ENCODE assay signal across 35 cellular contexts in genomic region chr7:9328296-9328695, GRCh38.
DNase-seq lines count a peak whose midpoint lies in the region; ATAC-seq, FAIRE-seq and TF ChIP-seq lines count a peak whose summit lies in the region.
"Had no signal": no experiment of that assay in that cellular context is flagged by ENCODE, and none has a peak within 500 bp of the region (broad histone marks: within the 10 kb centered on the region; RNA-seq: fewer than 3 reads in every experiment).

No MANE protein-coding gene starts in this region.

- TF ChIP-seq CTCF in H1 (IDR thresholded peaks at IDR 0.05; ENCODE audit: control extremely low read depth in 1 of 3, insufficient read depth in 1 of 3, low read depth in 1 of 3, low read length in 3 of 3) (no peak), osteocyte (IDR thresholded peaks at IDR 0.05) (no peak)

- no peak overlapping the region for H3K56ac ChIP-seq in H1 (replicated peaks; ENCODE audit: insufficient read length, low read depth, low read length)

- no peak for TF ChIP-seq RAD21 in H1 (IDR thresholded peaks at IDR 0.05 in 1 of 2, conservative IDR thresholded peaks at IDR 0.05 in 1 of 2; ENCODE audit: low read depth in 2 of 2, low read length in 2 of 2)

- no peak overlapping the region for H4K91ac ChIP-seq in H1 (replicated peaks; ENCODE audit: insufficient read length, low read length)

- TF ChIP-seq POLR2A in H54 (IDR thresholded peaks at IDR 0.05; ENCODE audit: low read depth, low read length) (no peak), H1 (IDR thresholded peaks at IDR 0.05; ENCODE audit: control extremely low read depth in 1 of 2, low read depth in 2 of 2, low read length in 2 of 2) (no peak)

- H3K14ac ChIP-seq in H1 (ENCODE audit: insufficient read length), result no peak overlapping the region

- no peak for TF ChIP-seq EP300 in H1 (IDR thresholded peaks at IDR 0.05; ENCODE audit: borderline replicate concordance in 1 of 2, low read depth in 2 of 2, low read length in 2 of 2)

- WGBS in H1 (ENCODE audit: extremely low coverage in 1 of 2, insufficient coverage in 1 of 2, insufficient read length in 1 of 2, insufficient replicate concordance in 2 of 2, low coverage in 1 of 2, low lambda C conversion rate in 2 of 2, missing lambda C conversion rate in 1 of 2), 2 experiments, result 85% methylated on average over 2 of the region's 2 CpGs; no CpG with 5 or more reads in 1 of the 2 experiments

- H3K4me3 ChIP-seq in SJCRH30, result no peak overlapping the region
- no peak overlapping the region for H3K4me3 ChIP-seq in H1 (ENCODE audit: extremely low read depth in 1 of 4, insufficient read depth in 2 of 4, low read depth in 3 of 4, low read length in 4 of 4)
- H3K4me3 ChIP-seq: A549; BLaER1; BLaER1 treated with 17β-estradiol and CSF1 and Interleukin-3, amounts not matched to agents 10 nM and 100 nM had no signal

- H3K9me3 Mint-ChIP-seq in activated T-cell treated with anti-CD3 and anti-CD28 coated beads, Interleukin-2, amount 50 U/mL, for 24 hours, result peaks cover 8% of the 10 kb centered on the region
- no peaks in the 10 kb centered on the region for H3K9me3 Mint-ChIP-seq in osteocyte (ENCODE audit: unreplicated experiment)

- no peak overlapping the region for H2BK5ac ChIP-seq in H1 (ENCODE audit: low read depth, low read length)

- no peak overlapping the region for H3K18ac ChIP-seq in H1 (ENCODE audit: extremely low read depth, low read length)

- H3K27me3 ChIP-seq in SJCRH30 (no peaks in the 10 kb centered on the region), H1 (replicated peaks in 1 of 4; ENCODE audit: control insufficient read depth in 3 of 4, extremely low read depth in 1 of 4, insufficient read depth in 3 of 4, low read length in 3 of 4) (no peaks in the 10 kb centered on the region)
- H3K27me3 ChIP-seq: BE2C; BLaER1; BLaER1 treated with 17β-estradiol and CSF1 and Interleukin-3, amounts not matched to agents 10 nM and 100 nM had no signal

- peaks cover 25% of the 10 kb centered on the region for H3K4me1 ChIP-seq in SJCRH30
- H3K4me1 ChIP-seq in H1 (replicated peaks in 1 of 4; ENCODE audit: control insufficient read depth in 3 of 4, insufficient read depth in 4 of 4, low read length in 3 of 4), result no peaks in the 10 kb centered on the region
- H3K4me1 ChIP-seq: A549, BE2C, Caco-2 had no signal

- H3K27me3 Mint-ChIP-seq in activated T-cell treated with anti-CD3 and anti-CD28 coated beads, Interleukin-2, amount 50 U/mL, for 24 hours, result no peaks in the 10 kb centered on the region
- no peaks in the 10 kb centered on the region for H3K27me3 Mint-ChIP-seq in osteocyte (ENCODE audit: unreplicated experiment)
- H3K27me3 Mint-ChIP-seq: B cell; CD4-positive, alpha-beta memory T cell; CD4-positive, alpha-beta T cell; CD4-positive, CD25-positive, alpha-beta regulatory T cell; CD8-positive, alpha-beta memory T cell had no signal

- no peaks in the 10 kb centered on the region for H4K20me1 ChIP-seq in H1 (replicated peaks in 1 of 2; ENCODE audit: control insufficient read depth in 1 of 2, insufficient read depth in 2 of 2, low read length in 2 of 2)
- H4K20me1 ChIP-seq: BLaER1; BLaER1 treated with 17β-estradiol and CSF1 and Interleukin-3, amounts not matched to agents 10 nM and 100 nM had no signal

- H3K23ac ChIP-seq in H1 (ENCODE audit: insufficient read length), result no peak overlapping the region

- H2BK12ac ChIP-seq in H1 (ENCODE audit: low read depth, low read length), result no peak overlapping the region

- no peak overlapping the region for H3K4ac ChIP-seq in H1 (replicated peaks; ENCODE audit: insufficient read length, low read depth, low read length)

- no peaks in the 10 kb centered on the region for H3K36me3 Mint-ChIP-seq in activated T-cell treated with anti-CD3 and anti-CD28 coated beads, Interleukin-2, amount 50 U/mL, for 24 hours (ENCODE audit: low read depth)
- H3K36me3 Mint-ChIP-seq in osteocyte (ENCODE audit: unreplicated experiment), result no peaks in the 10 kb centered on the region
- H3K36me3 Mint-ChIP-seq: CD14-positive monocyte; CD4-positive, alpha-beta memory T cell; CD4-positive, CD25-positive, alpha-beta regulatory T cell; CD8-positive, alpha-beta memory T cell; CD8-positive, alpha-beta T cell had no signal

- no peak overlapping the region for H3K4me3 Mint-ChIP-seq in activated T-cell treated with anti-CD3 and anti-CD28 coated beads, Interleukin-2, amount 50 U/mL, for 24 hours
- no peak overlapping the region for H3K4me3 Mint-ChIP-seq in osteocyte (ENCODE audit: unreplicated experiment)
- H3K4me3 Mint-ChIP-seq: B cell; CD14-positive monocyte; CD4-positive, alpha-beta memory T cell; CD4-positive, alpha-beta T cell; CD4-positive, CD25-positive, alpha-beta regulatory T cell; CD8-positive, alpha-beta memory T cell; CD8-positive, alpha-beta T cell had no signal

- POLR2A ChIA-PET in H1 (lab: Charles Lee; ENCODE audit: partially characterized antibody), result no interaction called here

- no peaks in the 10 kb centered on the region for H3K79me1 ChIP-seq in H1 (ENCODE audit: low read depth, low read length)

- no peaks in the 10 kb centered on the region for H3K4me1 Mint-ChIP-seq in activated T-cell treated with anti-CD3 and anti-CD28 coated beads, Interleukin-2, amount 50 U/mL, for 24 hours (ENCODE audit: low read depth)
- no peaks in the 10 kb centered on the region for H3K4me1 Mint-ChIP-seq in osteocyte (ENCODE audit: unreplicated experiment)
- H3K4me1 Mint-ChIP-seq: B cell; CD14-positive monocyte; CD4-positive, alpha-beta memory T cell; CD4-positive, CD25-positive, alpha-beta regulatory T cell; CD8-positive, alpha-beta memory T cell had no signal

- no peaks in the 10 kb centered on the region for H3K23me2 ChIP-seq in H1 (ENCODE audit: low read depth, low read length)

- H2BK20ac ChIP-seq in H1 (ENCODE audit: low read length), result no peak overlapping the region

- H3K9me3 ChIP-seq in SJCRH30 (replicated peaks) (no peaks in the 10 kb centered on the region), H1 (ENCODE audit: insufficient read depth in 2 of 2, low read depth in 1 of 2, low read length in 1 of 2) (no peaks in the 10 kb centered on the region)
- H3K9me3 ChIP-seq: A549; BE2C; BLaER1; BLaER1 treated with 17β-estradiol and CSF1 and Interleukin-3, amounts not matched to agents 10 nM and 100 nM; Caco-2 had no signal

- H2AFZ ChIP-seq in H1 (ENCODE audit: low read length), result 0 out of 2 replicates have a peak overlapping the region, but pooled peaks have one; percentile 30

- no peak overlapping the region for H4K8ac ChIP-seq in H1 (ENCODE audit: extremely low read depth, insufficient read depth, low read length)

- H3K4me2 ChIP-seq in H1 (ENCODE audit: insufficient read depth in 1 of 2, low read depth in 2 of 2, low read length in 2 of 2), result no peak overlapping the region
- H3K4me2 ChIP-seq: A549; BLaER1; BLaER1 treated with 17β-estradiol and CSF1 and Interleukin-3, amounts not matched to agents 10 nM and 100 nM had no signal

- peak; percentile 6 for FAIRE-seq in H54 (lab: Jason Lieb, UNC)
- no peak for FAIRE-seq in H1 (lab: Jason Lieb, UNC)
- FAIRE-seq: A204.1, A549, D721Med had no signal

- H2AK5ac ChIP-seq in H1 (ENCODE audit: low read depth, low read length), result no peak overlapping the region

- no peak overlapping the region for H3K9ac ChIP-seq in H1 (replicated peaks in 1 of 4; ENCODE audit: extremely low read depth in 1 of 4, low read depth in 3 of 4, low read length in 3 of 4)
- H3K9ac ChIP-seq: BLaER1; BLaER1 treated with 17β-estradiol and CSF1 and Interleukin-3, amounts not matched to agents 10 nM and 100 nM had no signal

- CTCF ChIA-PET in H1 (lab: Charles Lee; ENCODE audit: partially characterized antibody), result no interaction called here

- no peak overlapping the region for H2BK120ac ChIP-seq in H1 (replicated peaks; ENCODE audit: low read depth, low read length)

- H3K27ac ChIP-seq in SJCRH30 (peak overlapping the region; percentile 56), H1 (ENCODE audit: low read depth, low read length) (no peak overlapping the region)
- H3K27ac ChIP-seq: 22Rv1; A549; BLaER1; BLaER1 treated with 17β-estradiol and CSF1 and Interleukin-3, amounts not matched to agents 10 nM and 100 nM; C4-2B had no signal

- no peak for ATAC-seq in GM21717 (IDR thresholded peaks at IDR 0.05; ENCODE audit: unreplicated experiment)
- ATAC-seq: A549; CD8-positive, alpha-beta T cell had no signal

- DNase-seq in H54 (ENCODE audit: insufficient read length, low spot score) (no peak), SJCRH30 (peak; percentile 60 to 85), H1 (ENCODE audit: low read depth in 1 of 2, low spot score in 2 of 2) (no peak), osteocyte (ENCODE audit: extremely low spot score, unreplicated experiment) (no peak)
- DNase-seq in activated T-cell treated with anti-CD3 and anti-CD28 coated beads, Interleukin-2, amount 50 U/mL, for 24 hours, result no peak
- DNase-seq: 8988T; ACHN; AML-193; BE2C; C1 segment of cervical spinal cord; Caco-2; Calu3; CD4-positive, alpha-beta memory T cell; CD4-positive, alpha-beta T cell; CD4-positive, CD25-positive, alpha-beta regulatory T cell; CD8-positive, alpha-beta memory T cell; CD8-positive, alpha-beta T cell; COR-L47; DMS 273 treated with DMSO at 0.1 percent for 48 hours; DMS153; DMS53; DMS79; DMS79 treated with DMSO at 0.1 percent for 48 hours; DND-41; EL had no signal

- no peaks in the 10 kb centered on the region for H3K79me2 ChIP-seq in H1 (ENCODE audit: control insufficient read depth in 1 of 2, insufficient read depth in 2 of 2, low read length in 2 of 2)

- no peak overlapping the region for H4K5ac ChIP-seq in H1 (ENCODE audit: insufficient read length, low read depth, low read length)

- H3K36me3 ChIP-seq in SJCRH30, result no peaks in the 10 kb centered on the region
- no peaks in the 10 kb centered on the region for H3K36me3 ChIP-seq in H1 (ENCODE audit: control insufficient read depth in 2 of 4, insufficient read depth in 4 of 4, low read length in 3 of 4)
- H3K36me3 ChIP-seq: BE2C; BLaER1; BLaER1 treated with 17β-estradiol and CSF1 and Interleukin-3, amounts not matched to agents 10 nM and 100 nM had no signal

- H3K27ac Mint-ChIP-seq in activated T-cell treated with anti-CD3 and anti-CD28 coated beads, Interleukin-2, amount 50 U/mL, for 24 hours, result no peak overlapping the region
- no peak overlapping the region for H3K27ac Mint-ChIP-seq in osteocyte (ENCODE audit: unreplicated experiment)
- H3K27ac Mint-ChIP-seq: B cell; CD14-positive monocyte; CD4-positive, alpha-beta memory T cell; CD4-positive, alpha-beta T cell; CD4-positive, CD25-positive, alpha-beta regulatory T cell; CD8-positive, alpha-beta memory T cell; CD8-positive, alpha-beta T cell had no signal

- H2BK15ac ChIP-seq in H1 (ENCODE audit: low read length), result no peak overlapping the region

TF ChIP-seq in H1, 55 proteins besides CTCF, POLR2A, EP300 and RAD21 (continues in another document):
- no peak for TF ChIP-seq CREB1 (IDR thresholded peaks at IDR 0.05)
- TF ChIP-seq RBBP5 (IDR thresholded peaks at IDR 0.05; ENCODE audit: borderline replicate concordance, low read depth, low read length), result no peak
- no peak for TF ChIP-seq PHF8 (conservative IDR thresholded peaks at IDR 0.05; ENCODE audit: low read depth, low read length)
- no peak for TF ChIP-seq NRF1 (IDR thresholded peaks at IDR 0.05; ENCODE audit: low read depth, low read length)
- no peak for TF ChIP-seq RXRA (IDR thresholded peaks at IDR 0.05; ENCODE audit: insufficient read depth, low read depth, low read length)

Comparison
In these comparisons a context has a peak if more than half of its experiments do, and no peak if none do; other contexts are left out.
1. DNase-seq: peak in SJCRH30 (2 of 2); none in H54 (single experiment), H1 (0 of 2), activated T-cell treated with anti-CD3 and anti-CD28 coated beads, Interleukin-2, amount 50 U/mL, for 24 hours (single experiment) and osteocyte (single experiment).